ENCODE assay signal across 9 cellular contexts in the genomic region with DNA sequence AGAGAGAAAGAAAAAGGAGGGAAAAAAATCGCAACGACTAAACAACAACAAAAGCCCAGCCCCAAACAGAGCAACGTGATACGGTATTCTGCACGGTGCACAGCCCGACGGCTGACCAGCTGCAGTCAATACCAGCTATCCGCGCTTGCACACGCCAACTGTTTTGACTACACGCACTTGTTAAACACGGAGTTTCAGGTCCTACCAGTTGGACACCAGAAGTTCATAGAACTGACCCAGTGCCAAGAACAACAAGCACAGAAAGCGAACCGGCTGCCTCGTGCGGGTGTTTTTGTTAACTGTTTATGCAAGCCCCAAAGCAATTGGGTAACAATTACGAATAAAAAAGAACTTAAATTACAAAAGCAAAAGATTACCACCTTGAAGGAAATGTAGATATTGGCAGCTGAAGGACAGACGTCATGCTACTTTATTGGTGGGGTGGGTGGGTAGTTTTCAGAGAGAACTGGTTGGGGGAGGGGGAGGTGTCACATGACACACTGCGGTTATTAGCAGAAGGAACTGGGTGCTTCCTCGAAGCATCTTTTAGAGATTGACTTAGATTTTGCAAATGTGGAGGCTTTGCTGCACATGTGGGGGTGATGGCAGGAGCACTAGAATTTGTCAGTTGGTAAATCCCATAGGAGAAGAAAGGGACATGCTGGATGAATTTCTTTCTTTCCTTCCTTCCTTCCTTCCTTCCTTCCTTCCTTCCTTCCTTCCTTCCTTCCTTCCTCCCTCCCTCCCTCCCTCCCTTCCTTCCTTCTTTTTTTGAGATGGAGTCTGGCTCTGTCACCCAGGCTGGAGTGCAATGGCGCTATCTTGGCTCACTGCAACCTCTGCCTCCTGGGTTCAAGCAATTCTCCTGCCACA.
DNase-seq lines count a peak whose midpoint lies in the region; ATAC-seq lines count a peak whose summit lies in the region.
"Had no signal": no experiment of that assay in that cellular context is flagged by ENCODE, and none has a peak within 500 bp of the region (broad histone marks: within the 10 kb centered on the region; RNA-seq: fewer than 3 reads in every experiment).

No MANE protein-coding gene starts in this region.

- H3K27ac ChIP-seq in duodenal mucosa (ENCODE audit: low read depth, low read length): no peak overlapping the region
- H3K27ac ChIP-seq in mesendoderm (ENCODE audit: low read depth, low read length): peak overlapping the region; percentile 25
- H3K27ac ChIP-seq: HL-60 had no signal

- no peaks in the 10 kb centered on the region for H3K79me2 ChIP-seq in mesendoderm (ENCODE audit: control insufficient read depth, insufficient read depth, low read length)

- H3K4me3 ChIP-seq in duodenal mucosa (ENCODE audit: low read depth in 1 of 2, low read length in 2 of 2): peak overlapping the region; percentile 71 to 75
- no peak overlapping the region for H3K4me3 ChIP-seq in mesendoderm (ENCODE audit: low read length)

- H2BK120ac ChIP-seq in mesendoderm (ENCODE audit: low read depth, low read length): peak overlapping the region; percentile 32

- H3K18ac ChIP-seq in mesendoderm (ENCODE audit: low read length): peak overlapping the region; percentile 92

- peaks cover 34% of the 10 kb centered on the region for H3K4me1 Mint-ChIP-seq in activated CD4-positive, alpha-beta T cell treated with anti-CD3 and anti-CD28 coated beads, Interleukin-2, amount 10 ng/mL, durations not matched to agents 24 days and 14 days
- peaks cover 50% of the 10 kb centered on the region for H3K4me1 Mint-ChIP-seq in stimulated activated naive CD8-positive, alpha-beta T cell treated with anti-CD3 and anti-CD28 coated beads, Interleukin-15, Interleukin-2, amounts not matched to agents 100 ng/mL and 50 ng/mL, for 24 hours (ENCODE audit: low read depth)

- no peaks in the 10 kb centered on the region for H3K79me1 ChIP-seq in mesendoderm (ENCODE audit: low read length)

- no CpG with 5 or more reads among the region's 21 CpGs for WGBS in mesendoderm (ENCODE audit: extremely low coverage, insufficient coverage, low lambda C conversion rate)

- no peak overlapping the region for H2BK15ac ChIP-seq in mesendoderm (replicated peaks; ENCODE audit: low read depth)

- no peaks in the 10 kb centered on the region for H3K9me3 ChIP-seq in duodenal mucosa (ENCODE audit: control insufficient read depth in 1 of 2, low read length in 2 of 2)

- peak overlapping the region; percentile 87 for H3K4me3 Mint-ChIP-seq in activated CD4-positive, alpha-beta T cell treated with anti-CD3 and anti-CD28 coated beads, Interleukin-2, amount 10 ng/mL, durations not matched to agents 24 days and 14 days
- peak overlapping the region; percentile 88 for H3K4me3 Mint-ChIP-seq in stimulated activated naive CD8-positive, alpha-beta T cell treated with anti-CD3 and anti-CD28 coated beads, Interleukin-15, Interleukin-2, amounts not matched to agents 100 ng/mL and 50 ng/mL, for 24 hours

- H3K27me3 ChIP-seq in duodenal mucosa (ENCODE audit: control insufficient read depth in 1 of 2, insufficient read depth in 2 of 2, low read length in 2 of 2): no peaks in the 10 kb centered on the region
- no peaks in the 10 kb centered on the region for H3K27me3 ChIP-seq in mesendoderm (ENCODE audit: insufficient read depth, low read length, poor library complexity)

- intact Hi-C loops in activated CD4-positive, alpha-beta T cell treated with anti-CD3 and anti-CD28 coated beads, Interleukin-2, amount 10 ng/mL, durations not matched to agents 24 days and 14 days (cut with micrococcal nuclease): loop anchor here (1.0 kb wide), 2 partner anchors 14 to 117 kb away; no protein-coding TSS in a partner anchor

- DNase-seq in AG20443 (ENCODE audit: low spot score): peak; percentile 73
- peak; percentile 43 for DNase-seq in NCI-H1105 (lab: John Stamatoyannopoulos, UW)
- DNase-seq in activated CD4-positive, alpha-beta T cell treated with anti-CD3 and anti-CD28 coated beads, Interleukin-2, amount 10 ng/mL, durations not matched to agents 24 days and 14 days: peak; percentile 82
- DNase-seq in mesendoderm: no peak

- no peak overlapping the region for H4K8ac ChIP-seq in mesendoderm (ENCODE audit: low read depth, low read length)

- no peaks in the 10 kb centered on the region for H3K36me3 Mint-ChIP-seq in activated CD4-positive, alpha-beta T cell treated with anti-CD3 and anti-CD28 coated beads, Interleukin-2, amount 10 ng/mL, durations not matched to agents 24 days and 14 days (ENCODE audit: low read depth)
- no peaks in the 10 kb centered on the region for H3K36me3 Mint-ChIP-seq in stimulated activated naive CD8-positive, alpha-beta T cell treated with anti-CD3 and anti-CD28 coated beads, Interleukin-15, Interleukin-2, amounts not matched to agents 100 ng/mL and 50 ng/mL, for 24 hours (ENCODE audit: low read depth)

- H2AK5ac ChIP-seq in mesendoderm (ENCODE audit: low read length): peak overlapping the region; percentile 95

- no peak overlapping the region for H3K4ac ChIP-seq in mesendoderm (ENCODE audit: low read depth, low read length)

- no peaks in the 10 kb centered on the region for H3K9me3 Mint-ChIP-seq in activated CD4-positive, alpha-beta T cell treated with anti-CD3 and anti-CD28 coated beads, Interleukin-2, amount 10 ng/mL, durations not matched to agents 24 days and 14 days
- no peaks in the 10 kb centered on the region for H3K9me3 Mint-ChIP-seq in stimulated activated naive CD8-positive, alpha-beta T cell treated with anti-CD3 and anti-CD28 coated beads, Interleukin-15, Interleukin-2, amounts not matched to agents 100 ng/mL and 50 ng/mL, for 24 hours

- H4K5ac ChIP-seq in mesendoderm (ENCODE audit: low read length): no peak overlapping the region

- peak overlapping the region; percentile 87 for H3K56ac ChIP-seq in mesendoderm (ENCODE audit: low read length)

- peak overlapping the region; percentile 62 for H2BK5ac ChIP-seq in mesendoderm (ENCODE audit: low read length)

- peak overlapping the region; percentile 88 for H3K27ac Mint-ChIP-seq in activated CD4-positive, alpha-beta T cell treated with anti-CD3 and anti-CD28 coated beads, Interleukin-2, amount 10 ng/mL, durations not matched to agents 24 days and 14 days
- H3K27ac Mint-ChIP-seq in stimulated activated naive CD8-positive, alpha-beta T cell treated with anti-CD3 and anti-CD28 coated beads, Interleukin-15, Interleukin-2, amounts not matched to agents 100 ng/mL and 50 ng/mL, for 24 hours: peak overlapping the region; percentile 86

- H3K9ac ChIP-seq in duodenal mucosa (ENCODE audit: low read depth in 1 of 2, low read length in 2 of 2) (peak overlapping the region in 1 of 2 donors; percentile 40), mesendoderm (ENCODE audit: low read length) (peak overlapping the region; percentile 37)

- no peaks in the 10 kb centered on the region for H3K27me3 Mint-ChIP-seq in activated CD4-positive, alpha-beta T cell treated with anti-CD3 and anti-CD28 coated beads, Interleukin-2, amount 10 ng/mL, durations not matched to agents 24 days and 14 days
- no peaks in the 10 kb centered on the region for H3K27me3 Mint-ChIP-seq in stimulated activated naive CD8-positive, alpha-beta T cell treated with anti-CD3 and anti-CD28 coated beads, Interleukin-15, Interleukin-2, amounts not matched to agents 100 ng/mL and 50 ng/mL, for 24 hours

- ATAC-seq in GM19351 (IDR thresholded peaks at IDR 0.05; ENCODE audit: unreplicated experiment) (peak; percentile 64), HG02973 (IDR thresholded peaks at IDR 0.05; ENCODE audit: unreplicated experiment) (no peak)

- H3K23ac ChIP-seq in mesendoderm (ENCODE audit: low read length): no peak overlapping the region

- H3K36me3 ChIP-seq in duodenal mucosa (ENCODE audit: control insufficient read depth in 1 of 2, insufficient read depth in 2 of 2, low read length in 2 of 2) (no peaks in the 10 kb centered on the region), mesendoderm (ENCODE audit: control insufficient read depth, insufficient read depth, low read length) (no peaks in the 10 kb centered on the region)

- H3K4me1 ChIP-seq in duodenal mucosa (ENCODE audit: control insufficient read depth in 1 of 2, insufficient read depth in 2 of 2, low read length in 2 of 2): peaks cover 3 to 9% of the 10 kb centered on the region in 2 donors
- peaks cover 32% of the 10 kb centered on the region for H3K4me1 ChIP-seq in mesendoderm (ENCODE audit: control insufficient read depth, low read depth, low read length)

- peak overlapping the region; percentile 26 for H3K4me2 ChIP-seq in mesendoderm (ENCODE audit: low read length)
